20 cellular contexts compared by ENCODE assay signal in the genomic region with DNA sequence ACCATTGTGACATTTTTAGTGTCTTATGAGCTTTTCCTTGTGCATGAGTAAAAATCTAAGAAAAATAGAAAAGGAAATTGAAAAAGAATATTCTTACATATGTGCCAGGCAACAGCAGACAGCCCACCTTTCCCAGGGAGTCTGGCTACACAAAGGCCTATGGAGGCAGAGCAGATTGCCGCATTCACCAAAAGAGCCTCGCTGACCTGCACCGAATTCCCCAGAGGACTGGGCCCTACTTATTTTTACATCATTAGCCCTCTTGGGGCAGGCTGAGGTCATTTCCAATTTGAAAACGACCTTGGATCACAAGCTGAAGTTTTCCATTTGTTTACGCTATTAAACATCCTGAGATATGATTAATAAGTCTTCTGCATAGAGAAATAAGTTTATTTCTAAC.
"Had no signal": no experiment of that assay in that cellular context is flagged by ENCODE, and none has a peak within 500 bp of the region (broad histone marks: within the 10 kb centered on the region; RNA-seq: fewer than 3 reads in every experiment).

No MANE protein-coding gene starts in this region.

- H3K9me3 Mint-ChIP-seq: activated naive CD4-positive, alpha-beta T cell treated with anti-CD3 and anti-CD28 coated beads, Interleukin-2, amount 50 U/mL, for 72 hours; activated T-helper 17 cell treated with anti-CD3 and anti-CD28 coated beads, Interleukin-2, amount 50 U/mL, for 72 hours; dendritic cell treated with granulocyte-macrophage colony-stimulating factor and Interleukin-4, amounts not matched to agents 40 ng/mL and 50 ng/mL, for 4 days; immature natural killer cell had no signal

- H3K9me3 ChIP-seq: lower lobe of right lung, right atrium auricular region, upper lobe of right lung had no signal

- DNase-seq: activated CD4-positive, alpha-beta T cell treated with anti-CD3 and anti-CD28 coated beads for 1 hour; activated CD4-positive, alpha-beta T cell treated with anti-CD3 and anti-CD28 coated beads, Interleukin-2, amount 50 U/mL, for 1 hour; activated CD8-positive, alpha-beta T cell treated with anti-CD3 and anti-CD28 coated beads, Interleukin-2, amount 10 ng/mL, durations not matched to agents 7 days and 5 days; aorta; effector CD4-positive, alpha-beta T cell; erythroblast; foreskin fibroblast; immature natural killer cell; lower lobe of right lung; naive thymus-derived CD4-positive, alpha-beta T cell; stimulated activated CD4-positive, alpha-beta T cell treated with anti-CD3 and anti-CD28 coated beads, Interleukin-4, amount 100 ng/mL, for 4 hours; stimulated activated naive CD8-positive, alpha-beta T cell treated with anti-CD3 and anti-CD28 coated beads, Interleukin-15, Interleukin-2, amounts not matched to agents 100 U/mL and 50 U/mL, for 24 hours; upper lobe of right lung; WERI-Rb-1 had no signal

- ATAC-seq: activated CD8-positive, alpha-beta T cell treated with anti-CD3 and anti-CD28 coated beads, Interleukin-2, amount 10 ng/mL, durations not matched to agents 7 days and 5 days; activated naive CD4-positive, alpha-beta T cell treated with anti-CD3 and anti-CD28 coated beads, Interleukin-2, amount 50 U/mL, for 72 hours; activated T-helper 17 cell treated with anti-CD3 and anti-CD28 coated beads, Interleukin-2, amount 50 U/mL, for 72 hours; left lobe of liver; lower lobe of right lung; naive thymus-derived CD4-positive, alpha-beta T cell; stimulated activated naive CD8-positive, alpha-beta T cell treated with anti-CD3 and anti-CD28 coated beads, Interleukin-15, Interleukin-2, amounts not matched to agents 100 U/mL and 50 U/mL, for 24 hours; upper lobe of right lung had no signal

- H3K27ac ChIP-seq: lower lobe of right lung, right atrium auricular region, upper lobe of right lung, WERI-Rb-1 had no signal

- H3K4me1 Mint-ChIP-seq: activated T-helper 17 cell treated with anti-CD3 and anti-CD28 coated beads, Interleukin-2, amount 50 U/mL, for 72 hours; brain; immature natural killer cell; naive thymus-derived CD4-positive, alpha-beta T cell had no signal

- H3K27me3 ChIP-seq: right atrium auricular region, upper lobe of right lung had no signal

- H3K36me3 ChIP-seq: lower lobe of right lung, right atrium auricular region, upper lobe of right lung, WERI-Rb-1 had no signal

- H3K4me1 ChIP-seq: lower lobe of right lung, right atrium auricular region, upper lobe of right lung had no signal

- H3K27ac Mint-ChIP-seq: activated CD8-positive, alpha-beta T cell treated with anti-CD3 and anti-CD28 coated beads, Interleukin-2, amount 10 ng/mL, durations not matched to agents 7 days and 5 days; activated naive CD4-positive, alpha-beta T cell treated with anti-CD3 and anti-CD28 coated beads, Interleukin-2, amount 50 U/mL, for 72 hours; activated T-helper 17 cell treated with anti-CD3 and anti-CD28 coated beads, Interleukin-2, amount 50 U/mL, for 72 hours; brain; dendritic cell treated with granulocyte-macrophage colony-stimulating factor and Interleukin-4, amounts not matched to agents 40 ng/mL and 50 ng/mL, for 4 days; immature natural killer cell; naive thymus-derived CD4-positive, alpha-beta T cell had no signal

- H3K4me3 Mint-ChIP-seq: activated CD8-positive, alpha-beta T cell treated with anti-CD3 and anti-CD28 coated beads, Interleukin-2, amount 10 ng/mL, durations not matched to agents 7 days and 5 days; activated T-helper 17 cell treated with anti-CD3 and anti-CD28 coated beads, Interleukin-2, amount 50 U/mL, for 72 hours; brain; dendritic cell treated with granulocyte-macrophage colony-stimulating factor and Interleukin-4, amounts not matched to agents 40 ng/mL and 50 ng/mL, for 4 days; immature natural killer cell; naive thymus-derived CD4-positive, alpha-beta T cell had no signal

- H3K36me3 Mint-ChIP-seq: activated naive CD4-positive, alpha-beta T cell treated with anti-CD3 and anti-CD28 coated beads, Interleukin-2, amount 50 U/mL, for 72 hours; brain; immature natural killer cell; naive thymus-derived CD4-positive, alpha-beta T cell had no signal

- H3K4me3 ChIP-seq: lower lobe of right lung, right atrium auricular region, upper lobe of right lung had no signal

- H3K27me3 Mint-ChIP-seq: activated T-helper 17 cell treated with anti-CD3 and anti-CD28 coated beads, Interleukin-2, amount 50 U/mL, for 72 hours; dendritic cell treated with granulocyte-macrophage colony-stimulating factor and Interleukin-4, amounts not matched to agents 40 ng/mL and 50 ng/mL, for 4 days had no signal
